6 cellular contexts compared by ENCODE assay signal in genomic region chr14:24243336-24243836, GRCh38. TPM values are rescaled to one million over a fixed set of nuclear protein-coding genes. Genes with fewer than 3 reads are reported as not detected.
DNase-seq lines count a peak whose midpoint lies in the region; ATAC-seq and TF ChIP-seq lines count a peak whose summit lies in the region.

No MANE protein-coding gene starts in this region.

- DNase-seq in cardiac muscle cell (ENCODE audit: low read depth in 1 of 2, low spot score in 1 of 2) (no peak), left ventricle myocardium superior (no peak), MCF 10A (ENCODE audit: unreplicated experiment) (peak; percentile 47), G401 (ENCODE audit: low spot score) (no peak)

- H2AFZ ChIP-seq in neural cell (ENCODE audit: low read depth, low read length), result peak overlapping the region; percentile 63

- H3K9ac ChIP-seq in neural cell (ENCODE audit: low read length), result peak overlapping the region; percentile 85

- H3K4me3 Mint-ChIP-seq in MCF 10A (ENCODE audit: unreplicated experiment), result peak overlapping the region; percentile 86

- TF ChIP-seq EP300 in neural cell (conservative IDR thresholded peaks at IDR 0.05; ENCODE audit: poor library complexity, severe bottlenecking), result no peak

- peak overlapping the region; percentile 100 for H3K27ac Mint-ChIP-seq in MCF 10A (ENCODE audit: low read depth, unreplicated experiment)

- peak overlapping the region; percentile 63 for H3K4me2 ChIP-seq in neural cell (ENCODE audit: low read length)

- H3K4me3 ChIP-seq in cardiac muscle cell (peak overlapping the region; percentile 58), neural cell (ENCODE audit: low read length) (peak overlapping the region; percentile 79)

- CTCF ChIA-PET in MCF 10A (lab: Yijun Ruan, JAX), result interaction anchor here (0.6 to 17.7 kb wide), 28 partner anchors 10 to 416 kb away, joined by 3 to 457 read pairs (median 4); partner anchors contain the start of genes ADCY4, CHMP4A, CIDEB and DHRS1

- peaks cover 5% of the 10 kb centered on the region for H3F3A ChIP-seq in neural cell (ENCODE audit: insufficient read depth, low read length, poor library complexity, severe bottlenecking)

- H3K27me3 Mint-ChIP-seq in MCF 10A (ENCODE audit: insufficient read depth, unreplicated experiment), result no peaks in the 10 kb centered on the region

- no peaks in the 10 kb centered on the region for H3K9me3 ChIP-seq in cardiac muscle cell (ENCODE audit: low read depth)
- H3K9me3 ChIP-seq in neural cell (ENCODE audit: low read length), result no peaks in the 10 kb centered on the region

- H3K36me3 ChIP-seq in cardiac muscle cell (peaks cover 7% of the 10 kb centered on the region), neural cell (ENCODE audit: insufficient read depth, low read length) (peaks cover 16% of the 10 kb centered on the region)

- BruUV-seq in MCF 10A (replicated peaks; lab: Mats Ljungman, UMichigan), result no TSS peak

- H3K27me3 ChIP-seq in cardiac muscle cell (no peaks in the 10 kb centered on the region), neural cell (ENCODE audit: insufficient read depth, low read depth, low read length) (no peaks in the 10 kb centered on the region)

- H3K9me2 ChIP-seq in neural cell (ENCODE audit: insufficient read depth, low read length), result no peaks in the 10 kb centered on the region

- intact Hi-C loops in left ventricle myocardium superior (cut with micrococcal nuclease) (no loop called here), MCF 10A (cut with micrococcal nuclease) (loop anchor here (1.0 to 5.0 kb wide), 5 partner anchors 27 to 231 kb away; partner anchors contain the start of genes MDP1 and TM9SF1)

- peaks cover 21% of the 10 kb centered on the region for H3K4me1 Mint-ChIP-seq in MCF 10A (ENCODE audit: insufficient read depth, unreplicated experiment)

- peaks cover 37% of the 10 kb centered on the region for H3K36me3 Mint-ChIP-seq in MCF 10A (ENCODE audit: insufficient read depth, unreplicated experiment)

- TF ChIP-seq CTCF in cardiac muscle cell (IDR thresholded peaks at IDR 0.05; ENCODE audit: low read depth, low read length) (no peak), MCF 10A (IDR thresholded peaks at IDR 0.05; ENCODE audit: unreplicated experiment) (no peak), neural cell (IDR thresholded peaks at IDR 0.05; ENCODE audit: poor library complexity, severe bottlenecking) (no peak)

- H4K20me1 ChIP-seq in neural cell (ENCODE audit: insufficient read depth), result peaks cover 5% of the 10 kb centered on the region

- H3K9me3 Mint-ChIP-seq in MCF 10A (ENCODE audit: unreplicated experiment), result no peaks in the 10 kb centered on the region

- H3K27ac ChIP-seq in cardiac muscle cell (peak overlapping the region; percentile 98), neural cell (ENCODE audit: low read length) (peak overlapping the region; percentile 95)

- in situ Hi-C loops in G401 (cut with HindIII; ENCODE audit: low sequenced_read_pairs), result no loop called here

- POLR2A ChIA-PET in MCF 10A (lab: Yijun Ruan, JAX), result interaction anchor here (0.8 to 4.7 kb wide), 25 partner anchors 8 to 199 kb away, joined by 3 to 187 read pairs (median 10); partner anchors contain the start of genes CHMP4A, CIDEB, DCAF11 and DHRS1

- no peaks in the 10 kb centered on the region for H3K4me1 ChIP-seq in cardiac muscle cell (ENCODE audit: low read depth)

- no peak for ATAC-seq in left ventricle myocardium superior
- no peak for ATAC-seq in HG02798 (IDR thresholded peaks at IDR 0.05; ENCODE audit: poor library complexity, unreplicated experiment)

- H3K79me2 ChIP-seq in neural cell (replicated peaks; ENCODE audit: insufficient read depth, low read length), result peaks cover 21% of the 10 kb centered on the region

- TF ChIP-seq RAD21 in neural cell (conservative IDR thresholded peaks at IDR 0.05), result no peak

TF ChIP-seq in neural cell, 6 proteins besides CTCF, POLR2A, EP300 and RAD21:
- TF ChIP-seq MXI1 (conservative IDR thresholded peaks at IDR 0.05; ENCODE audit: poor library complexity, severe bottlenecking) (no peak), REST (IDR thresholded peaks at IDR 0.05; ENCODE audit: borderline replicate concordance) (no peak), SMC3 (conservative IDR thresholded peaks at IDR 0.05; ENCODE audit: poor library complexity) (no peak), EZH2 (IDR thresholded peaks at IDR 0.05; ENCODE audit: borderline replicate concordance, insufficient read depth, low read length, poor library complexity, severe bottlenecking) (no peak), TAF1 (IDR thresholded peaks at IDR 0.05; ENCODE audit: low read depth) (no peak), POLR2AphosphoS5 (IDR thresholded peaks at IDR 0.05) (no peak)

RNA-seq across cellular contexts. Expression of gene TINF2, which starts 1.0 kb away (rescaled TPM):
- total RNA-seq in cardiac muscle cell (32.3 and 40.8 TPM in 2 replicates), left ventricle myocardium superior (34.5 TPM), MCF 10A (2022) (47.3 and 47.6 TPM in 2 replicates)
- polyA plus RNA-seq in cardiac muscle cell (49.9 and 50.6 TPM in 2 replicates), neural cell (103 and 120 TPM in 2 replicates)
- 63.4 and 79.1 TPM in 2 replicates for polyA minus RNA-seq in neural cell
- 38.1 and 63.0 TPM in 2 replicates for total RNA-seq in G401 (2014; rRNA removed; shearing (Covaris generic))

RNA-seq across cellular contexts. Expression of gene GMPR2, which starts 10.7 kb away (rescaled TPM):
- total RNA-seq in cardiac muscle cell, result 59.5 and 66.3 TPM in 2 replicates
- 57.6 and 66.8 TPM in 2 replicates for polyA plus RNA-seq in cardiac muscle cell
- 29.0 TPM for total RNA-seq in left ventricle myocardium superior
- total RNA-seq in MCF 10A (2022), result 77.3 and 79.9 TPM in 2 replicates
- 132 and 403 TPM in 2 replicates for polyA plus RNA-seq in neural cell
- polyA minus RNA-seq in neural cell, result 47.6 and 47.7 TPM in 2 replicates
- 116 and 132 TPM in 2 replicates for total RNA-seq in G401 (2014; rRNA removed; shearing (Covaris generic))

RNA-seq across cellular contexts. Expression of gene NEDD8, which starts 11.2 kb away (rescaled TPM):
- total RNA-seq in cardiac muscle cell, result 262 and 264 TPM in 2 replicates
- 429 and 492 TPM in 2 replicates for polyA plus RNA-seq in cardiac muscle cell
- 225 TPM for total RNA-seq in left ventricle myocardium superior
- 233 and 243 TPM in 2 replicates for total RNA-seq in MCF 10A (2022)
- 406 and 431 TPM in 2 replicates for polyA plus RNA-seq in neural cell
- 67.9 and 90.5 TPM in 2 replicates for polyA minus RNA-seq in neural cell
- 168 and 186 TPM in 2 replicates for total RNA-seq in G401 (2014; rRNA removed; shearing (Covaris generic))

RNA-seq across cellular contexts. Expression of gene TGM1, which starts 19.6 kb away (rescaled TPM):
- total RNA-seq in cardiac muscle cell (0.35 and 1.7 TPM in 2 replicates), left ventricle myocardium superior (2.7 TPM), MCF 10A (2022) (16.9 and 26.2 TPM in 2 replicates)
- polyA plus RNA-seq in cardiac muscle cell (0.65 TPM in 1 of 2 replicates, not detected in the other), neural cell (3.6 and 7.5 TPM in 2 replicates)
- 1.6 and 4.9 TPM in 2 replicates for polyA minus RNA-seq in neural cell
- 0.10 TPM in 1 of 2 replicates, not detected in the other for total RNA-seq in G401 (2014; rRNA removed; shearing (Covaris generic))

RNA-seq across cellular contexts. Expression of gene MDP1, which starts 27.5 kb away (rescaled TPM):
- total RNA-seq in cardiac muscle cell, result 39.3 and 59.8 TPM in 2 replicates
- polyA plus RNA-seq in cardiac muscle cell, result 70.5 and 73.4 TPM in 2 replicates
- total RNA-seq in left ventricle myocardium superior, result 15.4 TPM
- total RNA-seq in MCF 10A (2022), result 11.0 and 20.2 TPM in 2 replicates
- 94.2 and 116 TPM in 2 replicates for polyA plus RNA-seq in neural cell
- polyA minus RNA-seq in neural cell, result 21.9 and 25.9 TPM in 2 replicates
- 16.6 and 16.9 TPM in 2 replicates for total RNA-seq in G401 (2014; rRNA removed; shearing (Covaris generic))
